Comparison of ENCODE assay signal across 22 cellular contexts in genomic region chr9:95826183-95826838, GRCh38.
"Had no signal": no experiment of that assay in that cellular context is flagged by ENCODE, and none has a peak within 500 bp of the region (broad histone marks: within the 10 kb centered on the region; RNA-seq: fewer than 3 reads in every experiment).

No MANE protein-coding gene starts in this region.

- H3K27me3 Mint-ChIP-seq: activated naive CD8-positive, alpha-beta T cell had no signal

- H3K4me3 Mint-ChIP-seq: activated naive CD8-positive, alpha-beta T cell; activated T-cell treated with anti-CD3 and anti-CD28 coated beads, Interleukin-2, amount 50 U/mL, for 4 hours; effector memory CD8-positive, alpha-beta T cell; naive thymus-derived CD4-positive, alpha-beta T cell; neural crest cell had no signal

- H3K27ac Mint-ChIP-seq: activated naive CD8-positive, alpha-beta T cell; activated T-helper 2 cell treated with anti-CD3 and anti-CD28 coated beads, Interferon-gamma antibody, Interleukin-2, Interleukin-4, amounts not matched to agents 10 μg/mL and 5 μg/mL and 100 μg/mL, durations not matched to agents 14 hours and 24 hours and 36 hours; effector memory CD8-positive, alpha-beta T cell; naive thymus-derived CD4-positive, alpha-beta T cell had no signal

- ATAC-seq: activated T-cell treated with anti-CD3 and anti-CD28 coated beads, Interleukin-2, amount 50 U/mL, for 4 hours; effector memory CD8-positive, alpha-beta T cell; esophagus mucosa; naive thymus-derived CD4-positive, alpha-beta T cell; sciatic nerve had no signal

- H3K9me3 Mint-ChIP-seq: activated T-cell treated with anti-CD3 and anti-CD28 coated beads, Interleukin-2, amount 50 U/mL, for 4 hours; activated T-helper 2 cell treated with anti-CD3 and anti-CD28 coated beads, Interferon-gamma antibody, Interleukin-2, Interleukin-4, amounts not matched to agents 10 μg/mL and 5 μg/mL and 100 μg/mL, durations not matched to agents 14 hours and 24 hours and 36 hours; effector memory CD8-positive, alpha-beta T cell; neural crest cell had no signal

- H3K4me1 Mint-ChIP-seq: neural crest cell had no signal

- DNase-seq: activated CD4-positive, CD25-positive, alpha-beta regulatory T cell treated with anti-CD3 and anti-CD28 coated beads, Interleukin-2, amount 50 U/mL, for 72 hours; activated CD8-positive, alpha-beta memory T cell treated with anti-CD3 and anti-CD28 coated beads, Interleukin-2, amount 50 U/mL, for 4 hours; activated naive CD4-positive, alpha-beta T cell; activated T-cell treated with anti-CD3 and anti-CD28 coated beads, Interleukin-2, amount 50 U/mL, for 4 hours; adrenal gland; brain microvascular endothelial cell; caudate nucleus; effector memory CD8-positive, alpha-beta T cell; foreskin melanocyte; kidney glomerular epithelial cell; left ventricle myocardium inferior; naive thymus-derived CD4-positive, alpha-beta T cell; occipital lobe; small intestine; stimulated activated naive CD4-positive, alpha-beta T cell; testis; trophoblast cell had no signal
